Comparison of ENCODE assay signal across 20 cellular contexts in the genomic region with DNA sequence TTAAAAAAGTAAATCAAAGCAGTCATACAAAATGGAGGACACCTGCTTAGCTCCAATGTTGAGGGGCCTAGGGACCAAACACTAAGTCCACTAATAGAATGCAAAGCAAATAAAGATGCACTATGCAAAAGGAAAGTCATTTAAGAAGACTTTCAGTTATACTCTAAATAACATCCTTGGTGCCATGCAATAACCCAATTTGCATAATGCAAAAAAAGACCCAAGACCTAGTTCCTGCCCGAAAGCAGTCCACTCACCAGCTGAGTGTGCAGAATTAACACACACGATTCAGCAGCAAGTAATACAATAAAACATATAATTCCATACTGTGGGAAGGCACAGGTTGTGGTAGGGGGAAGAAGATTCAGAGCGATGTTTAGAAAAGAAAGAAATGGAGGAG.
A peak's percentile ranks its signal among the peaks of the same experiment; 100 is the strongest.
DNase-seq lines count a peak whose midpoint lies in the region; ATAC-seq, FAIRE-seq and TF ChIP-seq lines count a peak whose summit lies in the region.
"Had no signal": no experiment of that assay in that cellular context is flagged by ENCODE, and none has a peak within 500 bp of the region (broad histone marks: within the 10 kb centered on the region; RNA-seq: fewer than 3 reads in every experiment).

No MANE protein-coding gene starts in this region.

- DNase-seq in GM12878 (ENCODE audit: low read depth, low spot score) (no peak), thyroid gland (no peak), cerebellar nuclear complex (lab: John Stamatoyannopoulos, UW) (no peak), GM19238 (ENCODE audit: insufficient read length, low spot score) (no peak)
- DNase-seq in activated CD8-positive, alpha-beta T cell treated with anti-CD3 and anti-CD28 coated beads for 36 hours: no peak
- DNase-seq: activated naive CD4-positive, alpha-beta T cell treated with anti-CD3 and anti-CD28 coated beads, Interleukin-2, amount 10 ng/mL, durations not matched to agents 7 days and 5 days; effector CD8-positive, alpha-beta T cell; H9; midbrain; NCI-H1092 treated with DMSO at 0.1 percent for 48 hours; NCI-H446 treated with DMSO at 0.1 percent for 48 hours; pancreas; PC-9; stimulated activated CD4-positive, alpha-beta T cell treated with anti-CD3 and anti-CD28 coated beads, Interleukin-15, amount 100 ng/mL, for 24 hours had no signal

- no peaks in the 10 kb centered on the region for H3K9me3 Mint-ChIP-seq in activated CD8-positive, alpha-beta T cell treated with anti-CD3 and anti-CD28 coated beads for 36 hours
- H3K9me3 Mint-ChIP-seq: H9 had no signal

- no peak for TF ChIP-seq EP300 in GM12878 (IDR thresholded peaks at IDR 0.05; ENCODE audit: borderline replicate concordance in 1 of 2, control insufficient read depth in 1 of 2, low read depth in 2 of 2, low read length in 2 of 2)

- H3K4me3 Mint-ChIP-seq in activated CD8-positive, alpha-beta T cell treated with anti-CD3 and anti-CD28 coated beads for 36 hours: no peak overlapping the region
- H3K4me3 Mint-ChIP-seq: activated naive CD4-positive, alpha-beta T cell treated with anti-CD3 and anti-CD28 coated beads, Interleukin-2, amount 10 ng/mL, durations not matched to agents 7 days and 5 days; H9; IgD-negative memory B cell had no signal

- H3K9me3 ChIP-seq in GM12878 (replicated peaks; ENCODE audit: control insufficient read depth, insufficient read depth, low read length) (no peaks in the 10 kb centered on the region), thyroid gland (no peaks in the 10 kb centered on the region)
- H3K9me3 ChIP-seq: pancreas had no signal

- POLR2A ChIA-PET in GM12878 (lab: Charles Lee): no interaction called here
- POLR2A ChIA-PET in activated CD8-positive, alpha-beta T cell treated with anti-CD3 and anti-CD28 coated beads for 36 hours (lab: Charles Lee): interaction anchor here (0.7 kb wide), 1 partner anchor 14 kb away, joined by 3 read pairs; no protein-coding TSS in a partner anchor

- H3K4me3 ChIP-seq in GM12878 (no peak overlapping the region), thyroid gland (replicated peaks in 1 of 3) (no peak overlapping the region)
- H3K4me3 ChIP-seq: BLaER1, pancreas, PC-9 had no signal

- no peaks in the 10 kb centered on the region for H3K79me2 ChIP-seq in GM12878 (ENCODE audit: control insufficient read depth, insufficient read depth, low read length)

- no peaks in the 10 kb centered on the region; a peak in 1 of 4 replicates for H3K27me3 ChIP-seq in GM12878 (replicated peaks in 1 of 2; ENCODE audit: control insufficient read depth in 2 of 2, insufficient read depth in 2 of 2, low read length in 1 of 2)
- H3K27me3 ChIP-seq in thyroid gland: no peaks in the 10 kb centered on the region
- H3K27me3 ChIP-seq: BLaER1, pancreas had no signal

- CTCF ChIA-PET in GM12878 (lab: Yijun Ruan, JAX): interaction anchor here (0.7 kb wide), 1 partner anchor 100 kb away, joined by 3 read pairs; no protein-coding TSS in a partner anchor
- CTCF ChIA-PET in activated CD8-positive, alpha-beta T cell treated with anti-CD3 and anti-CD28 coated beads for 36 hours (lab: Charles Lee): interaction anchor here (1.2 to 1.4 kb wide), 2 partner anchors 9 to 272 kb away, joined by 3 read pairs; no protein-coding TSS in a partner anchor

- ATAC-seq in GM19035 (IDR thresholded peaks at IDR 0.05; ENCODE audit: unreplicated experiment): peak; percentile 60
- ATAC-seq in HG02938 (IDR thresholded peaks at IDR 0.05; ENCODE audit: unreplicated experiment): peak; percentile 87
- ATAC-seq in GM12878: peak; percentile 62
- ATAC-seq in activated CD8-positive, alpha-beta T cell treated with anti-CD3 and anti-CD28 coated beads for 36 hours: no peak
- ATAC-seq: pancreas, SK-N-SH treated with all-trans-retinoic acid at 6 μM for 48 hours had no signal

- TF ChIP-seq RAD21 in GM12878 (IDR thresholded peaks at IDR 0.05; ENCODE audit: insufficient read depth, low read depth, low read length): no peak

- TF ChIP-seq POLR2A in GM12878 (IDR thresholded peaks at IDR 0.05; ENCODE audit: low read depth, low read length): no peak
- no peak for TF ChIP-seq POLR2A in thyroid gland (IDR thresholded peaks at IDR 0.05)

- TF ChIP-seq CTCF in GM12878 (IDR thresholded peaks at IDR 0.05 in 2 of 3, conservative IDR thresholded peaks at IDR 0.05 in 1 of 3; ENCODE audit: control insufficient read depth in 2 of 3, extremely low read depth in 1 of 3, insufficient read depth in 1 of 3, low read depth in 3 of 3, low read length in 3 of 3) (no peak), thyroid gland (IDR thresholded peaks at IDR 0.05) (no peak)
- no peak for TF ChIP-seq CTCF in activated CD8-positive, alpha-beta T cell treated with anti-CD3 and anti-CD28 coated beads for 36 hours (IDR thresholded peaks at IDR 0.05)

- SMC1A ChIA-PET in GM12878 (lab: Charles Lee; ENCODE audit: uncharacterized antibody, unreplicated experiment): no interaction called here

- WGBS in GM12878 (ENCODE audit: insufficient coverage, insufficient replicate concordance, low lambda C conversion rate, missing lambda C conversion rate): 39% methylated on average over 3 of the region's 3 CpGs
- WGBS in thyroid gland, 2 donors: 90 to 95% methylated on average over 3 of the region's 3 CpGs

- H3K36me3 Mint-ChIP-seq in activated CD8-positive, alpha-beta T cell treated with anti-CD3 and anti-CD28 coated beads for 36 hours (ENCODE audit: low read depth): peaks cover 4% of the 10 kb centered on the region

- H3K4me1 Mint-ChIP-seq in activated CD8-positive, alpha-beta T cell treated with anti-CD3 and anti-CD28 coated beads for 36 hours (ENCODE audit: low read depth): peaks cover 10% of the 10 kb centered on the region

- H2AFZ ChIP-seq in GM12878 (ENCODE audit: control insufficient read depth, low read depth, low read length): no peak overlapping the region
- H2AFZ ChIP-seq: PC-9 had no signal

- no TSS peak for BruUV-seq in GM12878 (replicated peaks; lab: Mats Ljungman, UMichigan)

- no peak overlapping the region for H3K9ac ChIP-seq in GM12878 (ENCODE audit: control insufficient read depth, insufficient read depth, low read length)
- H3K9ac ChIP-seq: BLaER1 had no signal

- in situ Hi-C loops in GM12878 (cut with MboI): no loop called here

- intact Hi-C loops in GM12878 (cut with micrococcal nuclease; ENCODE audit: unreplicated experiment): no loop called here
- intact Hi-C loops in thyroid gland (cut with DNase I): no loop called here
- intact Hi-C loops in activated CD8-positive, alpha-beta T cell treated with anti-CD3 and anti-CD28 coated beads for 36 hours (cut with micrococcal nuclease): no loop called here

- no peak overlapping the region for H3K27ac ChIP-seq in GM12878 (ENCODE audit: control insufficient read depth, insufficient read depth)
- peak overlapping the region in 2 of 3 donors; percentile 6 to 64 for H3K27ac ChIP-seq in thyroid gland
- H3K27ac ChIP-seq: BLaER1, pancreas, PC-9 had no signal

- H3K36me3 ChIP-seq in GM12878 (ENCODE audit: control insufficient read depth in 2 of 2, insufficient read depth in 2 of 2, low read length in 1 of 2): no peaks in the 10 kb centered on the region
- no peaks in the 10 kb centered on the region for H3K36me3 ChIP-seq in thyroid gland
- H3K36me3 ChIP-seq: BLaER1, pancreas had no signal

- RAD21 ChIA-PET in GM12878 (lab: Charles Lee; ENCODE audit: unreplicated experiment): interaction anchor here (0.6 kb wide), 1 partner anchor 20 kb away, joined by 3 read pairs; no protein-coding TSS in a partner anchor

- H3K4me1 ChIP-seq in GM12878 (ENCODE audit: control insufficient read depth, insufficient read depth, low read length) (peaks cover 6% of the 10 kb centered on the region; the same call in 1 of the 2 replicates), thyroid gland (peaks cover 17 to 37% of the 10 kb centered on the region in 2 donors)

- no peaks in the 10 kb centered on the region for H4K20me1 ChIP-seq in GM12878 (ENCODE audit: control insufficient read depth, insufficient read depth)
- H4K20me1 ChIP-seq: BLaER1 had no signal

- no peak overlapping the region for H3K4me2 ChIP-seq in GM12878 (ENCODE audit: control insufficient read depth, insufficient read depth)
- H3K4me2 ChIP-seq: BLaER1, PC-9 had no signal

- no peak overlapping the region for H3K27ac Mint-ChIP-seq in activated CD8-positive, alpha-beta T cell treated with anti-CD3 and anti-CD28 coated beads for 36 hours
- H3K27ac Mint-ChIP-seq: activated naive CD4-positive, alpha-beta T cell treated with anti-CD3 and anti-CD28 coated beads, Interleukin-2, amount 10 ng/mL, durations not matched to agents 7 days and 5 days; H9; IgD-negative memory B cell had no signal

- H3K27me3 Mint-ChIP-seq in activated CD8-positive, alpha-beta T cell treated with anti-CD3 and anti-CD28 coated beads for 36 hours: no peaks in the 10 kb centered on the region

- no peak for FAIRE-seq in GM12878 (lab: Jason Lieb, UNC)
- FAIRE-seq: GM19239, pancreas had no signal

TF ChIP-seq in GM12878, 131 proteins besides CTCF, POLR2A, EP300 and RAD21:
- TF ChIP-seq MXI1 (IDR thresholded peaks at IDR 0.05; ENCODE audit: low read depth, low read length) (no peak), EED (IDR thresholded peaks at IDR 0.05; ENCODE audit: low read depth) (no peak), POU2F2 (IDR thresholded peaks at IDR 0.05; ENCODE audit: borderline replicate concordance, low read depth, low read length) (peak; percentile 77; the same call in 1 of the 3 replicates), SIN3A (IDR thresholded peaks at IDR 0.05; ENCODE audit: low read depth, low read length) (no peak)
- TF ChIP-seq, protein P1, sequence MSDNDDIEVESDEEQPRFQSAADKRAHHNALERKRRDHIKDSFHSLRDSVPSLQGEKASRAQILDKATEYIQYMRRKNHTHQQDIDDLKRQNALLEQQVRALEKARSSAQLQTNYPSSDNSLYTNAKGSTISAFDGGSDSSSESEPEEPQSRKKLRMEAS (IDR thresholded peaks at IDR 0.05; ENCODE audit: low read depth, low read length): no peak
TF ChIP-seq in GM12878: peak in this region for 1.
